ENCODE assay signal across 9 cellular contexts in the genomic region with DNA sequence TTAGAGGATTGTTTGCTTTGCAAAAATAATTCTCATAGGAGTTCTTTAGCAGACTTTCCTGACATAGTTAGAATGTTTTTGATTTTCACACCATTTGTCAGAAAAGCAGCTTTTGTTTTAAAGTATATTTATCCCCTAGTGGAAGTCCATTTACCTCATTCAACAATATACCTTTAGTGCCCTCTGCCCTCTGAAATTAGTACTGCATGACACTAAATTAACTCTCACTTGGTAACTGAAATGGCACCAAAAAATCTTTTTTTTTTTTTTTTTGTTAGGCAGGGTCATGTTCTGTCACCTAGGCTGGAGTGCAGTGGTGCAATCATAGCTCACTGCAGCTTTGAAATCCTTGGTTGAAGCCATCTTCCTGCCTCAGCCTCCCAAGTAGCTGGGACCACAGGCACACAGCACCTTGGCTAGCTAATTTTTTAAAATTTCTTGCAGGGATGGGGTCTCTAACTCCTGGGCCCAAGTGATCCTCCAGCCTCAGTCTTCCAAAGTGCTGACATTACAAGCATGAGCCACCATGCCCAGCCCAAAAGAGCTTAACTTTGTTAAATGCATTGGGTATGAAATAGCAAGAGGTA. TPM values are rescaled to one million over a fixed set of nuclear protein-coding genes. Genes with fewer than 3 reads are reported as not detected.
DNase-seq lines count a peak whose midpoint lies in the region; ATAC-seq and TF ChIP-seq lines count a peak whose summit lies in the region.
"Had no signal": no experiment of that assay in that cellular context is flagged by ENCODE, and none has a peak within 500 bp of the region (broad histone marks: within the 10 kb centered on the region; RNA-seq: fewer than 3 reads in every experiment).

No MANE protein-coding gene starts in this region.

- ATAC-seq in lung (ENCODE audit: insufficient read depth, low FRiP score) (no peak), GM21367 (IDR thresholded peaks at IDR 0.05; ENCODE audit: unreplicated experiment) (no peak), HG03108 (IDR thresholded peaks at IDR 0.05; ENCODE audit: unreplicated experiment) (no peak)

- no peak overlapping the region for H3K4me3 ChIP-seq in Jurkat, Clone E6-1 (ENCODE audit: low read length)
- no peak overlapping the region for H3K4me3 ChIP-seq in lung

- no peaks in the 10 kb centered on the region for H3K27me3 ChIP-seq in lung (ENCODE audit: control insufficient read depth, insufficient read depth)

- H3K4me1 ChIP-seq in lung (ENCODE audit: control insufficient read depth in 2 of 2, insufficient read depth in 2 of 2, low read length in 2 of 2): peaks cover 0 to 8% of the 10 kb centered on the region in 2 donors

- no peaks in the 10 kb centered on the region for H3K9me3 ChIP-seq in lung (ENCODE audit: control insufficient read depth in 2 of 2, insufficient read depth in 1 of 2, low read length in 1 of 2)

- DNase-seq in DMS114 treated with DMSO at 0.1 percent for 48 hours (lab: John Stamatoyannopoulos, UW; ENCODE audit: unreplicated experiment): peak; percentile 32
- peak; percentile 55 for DNase-seq in Jurkat, Clone E6-1 (ENCODE audit: low read depth, low spot score)
- DNase-seq in amniotic epithelial cell (ENCODE audit: low read depth): peak; percentile 47
- no peak for DNase-seq in lung (ENCODE audit: low spot score)
- DNase-seq in activated CD4-positive, alpha-beta T cell treated with anti-CD3 and anti-CD28 coated beads for 48 hours: no peak
- no peak for DNase-seq in NCI-H2081 treated with DMSO at 0.1 percent for 48 hours (lab: John Stamatoyannopoulos, UW)

- TF ChIP-seq CTCF in lung (IDR thresholded peaks at IDR 0.05; ENCODE audit: control extremely low read depth, extremely low read depth): peak; percentile 51

- H3K27ac ChIP-seq in lung (ENCODE audit: low read depth in 1 of 2, low read length in 1 of 2): no peak overlapping the region

- peaks cover 21 to 24% of the 10 kb centered on the region in 2 donors for H3K36me3 ChIP-seq in lung (ENCODE audit: control insufficient read depth in 2 of 2, insufficient read depth in 2 of 2, low read length in 2 of 2)

RNA-seq across cellular contexts. Expression of gene LRRC42, which starts 13.6 kb away (rescaled TPM):
- 45.8 TPM for polyA plus RNA-seq in Jurkat, Clone E6-1 (2012; ENCODE audit: insufficient read depth, insufficient read length)
- 10 to 100 TPM; 16.8 to 17.3 TPM for total RNA-seq in lung
- 10 to 100 TPM in 1 of 2 donors, 1 to 10 TPM in 1; 7.7 to 17.8 TPM for polyA plus RNA-seq in lung

RNA-seq across cellular contexts. Expression of gene IFT25, which starts 14.3 kb away (rescaled TPM):
- polyA plus RNA-seq in Jurkat, Clone E6-1 (2012; ENCODE audit: insufficient read depth, insufficient read length): 76.9 TPM
- 10 to 100 TPM; 27.9 to 46.1 TPM for total RNA-seq in lung
- 10 to 100 TPM; 18.2 to 35.3 TPM for polyA plus RNA-seq in lung

RNA-seq across cellular contexts. Expression of gene LDLRAD1, which starts 58.2 kb away (rescaled TPM):
- polyA plus RNA-seq in Jurkat, Clone E6-1 (2012; ENCODE audit: insufficient read depth, insufficient read length): not detected
- total RNA-seq in lung: 10 to 100 TPM; 28.7 to 30.1 TPM
- 10 to 100 TPM in 1 of 2 donors, 1 to 10 TPM in 1; 8.0 to 24.9 TPM for polyA plus RNA-seq in lung
- total RNA-seq: mononuclear cell had no signal

Comparison
In these comparisons a context has a peak if more than half of its experiments do, and no peak if none do; other contexts are left out.
1. DNase-seq: peak in DMS114 treated with DMSO at 0.1 percent for 48 hours (single experiment), Jurkat, Clone E6-1 (single experiment) and amniotic epithelial cell (single experiment); none in lung (single experiment), activated CD4-positive, alpha-beta T cell treated with anti-CD3 and anti-CD28 coated beads for 48 hours (single experiment) and NCI-H2081 treated with DMSO at 0.1 percent for 48 hours (single experiment).